Comparison of ENCODE assay signal across 20 cellular contexts in genomic region chr12:20483776-20484175, GRCh38.
DNase-seq lines count a peak whose midpoint lies in the region; ATAC-seq, FAIRE-seq and TF ChIP-seq lines count a peak whose summit lies in the region.
"Had no signal": no experiment of that assay in that cellular context is flagged by ENCODE, and none has a peak within 500 bp of the region (broad histone marks: within the 10 kb centered on the region; RNA-seq: fewer than 3 reads in every experiment).

No MANE protein-coding gene starts in this region.

- ATAC-seq in body of pancreas: no peak
- ATAC-seq: PC-3 had no signal

- H3K79me2 ChIP-seq in ACC112 (ENCODE audit: control insufficient read depth, insufficient read depth, low read length, unreplicated experiment): no peaks in the 10 kb centered on the region

- H3K27ac ChIP-seq in ACC112 (ENCODE audit: low read depth, low read length): peak overlapping the region; percentile 22
- H3K27ac ChIP-seq in body of pancreas: no peak overlapping the region

- H2AFZ ChIP-seq in ACC112 (ENCODE audit: low read length, unreplicated experiment): no peak overlapping the region

- TF ChIP-seq CTCF in choroid plexus epithelial cell (conservative IDR thresholded peaks at IDR 0.05; ENCODE audit: low read depth, low read length) (no peak), mesothelial cell of epicardium (IDR thresholded peaks at IDR 0.05; ENCODE audit: unreplicated experiment) (no peak), body of pancreas (IDR thresholded peaks at IDR 0.05) (no peak)

- 56 to 58% methylated on average over 1 of the region's 1 CpG for WGBS in body of pancreas, 2 donors

- intact Hi-C loops in body of pancreas (cut with DNase I): no loop called here

- H3K4me3 ChIP-seq in ACC112 (ENCODE audit: low read depth, low read length) (no peak overlapping the region), choroid plexus epithelial cell (ENCODE audit: low read depth, low read length) (no peak overlapping the region), body of pancreas (no peak overlapping the region)

- H3K4me3 Mint-ChIP-seq in mesothelial cell of epicardium: no peak overlapping the region
- H3K4me3 Mint-ChIP-seq: B cell; CD4-positive, alpha-beta T cell had no signal

- peaks cover 5% of the 10 kb centered on the region for H3K4me1 Mint-ChIP-seq in mesothelial cell of epicardium
- H3K4me1 Mint-ChIP-seq: B cell had no signal

- H3K4me1 ChIP-seq in ACC112 (ENCODE audit: control insufficient read depth, insufficient read depth, low read length, unreplicated experiment) (peaks cover 56% of the 10 kb centered on the region), body of pancreas (no peaks in the 10 kb centered on the region)

- FAIRE-seq in GM12891 (lab: Jason Lieb, UNC): no peak
- FAIRE-seq: A204.1, H1 had no signal

- no peaks in the 10 kb centered on the region for H3K9me3 ChIP-seq in body of pancreas

- TF ChIP-seq POLR2A in GM12891 (IDR thresholded peaks at IDR 0.05; ENCODE audit: low read depth, low read length) (no peak), body of pancreas (IDR thresholded peaks at IDR 0.05) (no peak)

- peak; percentile 43 for DNase-seq in HCEC 1CT
- DNase-seq in choroid plexus epithelial cell (ENCODE audit: low read depth): peak; percentile 70
- DNase-seq in mesothelial cell of epicardium (ENCODE audit: low spot score in 2 of 2, unreplicated experiment in 2 of 2): no peak
- no peak for DNase-seq in GM12891 (ENCODE audit: insufficient read length, low spot score)
- no peak for DNase-seq in T-helper 9 cell
- DNase-seq in body of pancreas: no peak
- no peak for DNase-seq in NCI-H2107 treated with DMSO at 0.1 percent for 48 hours (lab: John Stamatoyannopoulos, UW; ENCODE audit: unreplicated experiment)
- DNase-seq: CD4-positive, alpha-beta T cell; DND-41; GF-D8; KG1; MM.1S; NCI-H1105; NCI-H1694 treated with DMSO at 0.1 percent for 48 hours; NCI-H69; PC-3 had no signal

- H3K27me3 Mint-ChIP-seq in mesothelial cell of epicardium (ENCODE audit: low read depth): no peaks in the 10 kb centered on the region
- H3K27me3 Mint-ChIP-seq: B cell; CD4-positive, alpha-beta T cell had no signal

- no peaks in the 10 kb centered on the region for H3K9me3 Mint-ChIP-seq in mesothelial cell of epicardium
- H3K9me3 Mint-ChIP-seq: CD4-positive, alpha-beta T cell had no signal

- H3K36me3 Mint-ChIP-seq in mesothelial cell of epicardium: no peaks in the 10 kb centered on the region

- H3K36me3 ChIP-seq in ACC112 (ENCODE audit: insufficient read depth, low read length) (no peaks in the 10 kb centered on the region), body of pancreas (replicated peaks in 1 of 2; ENCODE audit: insufficient read depth in 1 of 2, low read depth in 2 of 2) (no peaks in the 10 kb centered on the region)

- H3K27ac Mint-ChIP-seq in mesothelial cell of epicardium: peak overlapping the region; percentile 58
- H3K27ac Mint-ChIP-seq: B cell; CD4-positive, alpha-beta T cell had no signal

- H3K27me3 ChIP-seq in ACC112 (ENCODE audit: insufficient read depth, low read length) (no peaks in the 10 kb centered on the region), body of pancreas (no peaks in the 10 kb centered on the region)

TF ChIP-seq in GM12891, 5 proteins besides CTCF, POLR2A, EP300 and RAD21:
- TF ChIP-seq SPI1 (IDR thresholded peaks at IDR 0.05; ENCODE audit: low read depth, low read length): no peak
- TF ChIP-seq TAF1 (IDR thresholded peaks at IDR 0.05; ENCODE audit: low read depth, low read length): no peak
- TF ChIP-seq POLR2AphosphoS5 (IDR thresholded peaks at IDR 0.05; ENCODE audit: low read depth, low read length): no peak
- no peak for TF ChIP-seq PAX5 (IDR thresholded peaks at IDR 0.05; ENCODE audit: insufficient read depth, low read length, severe bottlenecking)
- TF ChIP-seq POU2F2 (IDR thresholded peaks at IDR 0.05; ENCODE audit: low read depth, low read length): no peak

Comparison
In these comparisons a context has a peak if more than half of its experiments do, and no peak if none do; other contexts are left out.
1. DNase-seq: peak in HCEC 1CT (single experiment) and choroid plexus epithelial cell (single experiment); none in mesothelial cell of epicardium (0 of 2), GM12891 (single experiment), T-helper 9 cell (single experiment), body of pancreas (0 of 4) and NCI-H2107 treated with DMSO at 0.1 percent for 48 hours (single experiment).